Comparison of ENCODE assay signal across 21 cellular contexts in genomic region chr11:88171982-88172381, GRCh38.
"Had no signal": no experiment of that assay in that cellular context is flagged by ENCODE, and none has a peak within 500 bp of the region (broad histone marks: within the 10 kb centered on the region; RNA-seq: fewer than 3 reads in every experiment).

No MANE protein-coding gene starts in this region.

- ATAC-seq: left lung, natural killer cell, right cardiac atrium, T-helper 17 cell had no signal

- H3K4me3 ChIP-seq: colonic mucosa, dorsolateral prefrontal cortex, left lung, lung, thyroid gland had no signal

- H3K27ac Mint-ChIP-seq: activated naive CD8-positive, alpha-beta T cell treated with anti-CD3 and anti-CD28 coated beads for 36 hours; natural killer cell; stimulated activated naive CD8-positive, alpha-beta T cell treated with anti-CD3 and anti-CD28 coated beads, Interleukin-15, Interleukin-2, amounts not matched to agents 100 ng/mL and 50 ng/mL, for 24 hours; T-helper 17 cell had no signal

- H3K36me3 Mint-ChIP-seq: natural killer cell had no signal

- DNase-seq: activated CD4-positive, alpha-beta T cell treated with anti-CD3 and anti-CD28 coated beads for 4 hours; activated CD4-positive, alpha-beta T cell treated with anti-CD3 and anti-CD28 coated beads, Interleukin-2, amount 50 U/mL, for 48 hours; activated CD4-positive, CD25-positive, alpha-beta regulatory T cell; activated naive CD4-positive, alpha-beta T cell treated with Interleukin-2 at 50 U/mL for 16 hours; activated naive CD8-positive, alpha-beta T cell treated with anti-CD3 and anti-CD28 coated beads for 36 hours; activated T-cell treated with anti-CD3 and anti-CD28 coated beads, Interleukin-2, amount 50 U/mL, for 48 hours; colonic mucosa; dorsolateral prefrontal cortex; kidney glomerular epithelial cell; left lung; natural killer cell; right cardiac atrium; stimulated activated CD4-positive, alpha-beta T cell treated with anti-CD3 and anti-CD28 coated beads, Interleukin-12 subunit alpha, Interleukin-12 subunit beta, amount 100 ng/mL, for 4 hours; stimulated activated CD4-positive, alpha-beta T cell treated with anti-CD3 and anti-CD28 coated beads, Interleukin-4, amount 100 ng/mL, for 4 hours; substantia nigra; T-helper 17 cell; thyroid gland had no signal

- H3K27ac ChIP-seq: colonic mucosa, dorsolateral prefrontal cortex, left lung, neutrophil, parathyroid adenoma, thyroid gland had no signal

- H3K4me3 Mint-ChIP-seq: natural killer cell; stimulated activated naive CD8-positive, alpha-beta T cell treated with anti-CD3 and anti-CD28 coated beads, Interleukin-15, Interleukin-2, amounts not matched to agents 100 ng/mL and 50 ng/mL, for 24 hours; T-helper 17 cell had no signal

- H3K9me3 Mint-ChIP-seq: activated naive CD8-positive, alpha-beta T cell treated with anti-CD3 and anti-CD28 coated beads for 36 hours; natural killer cell; stimulated activated naive CD8-positive, alpha-beta T cell treated with anti-CD3 and anti-CD28 coated beads, Interleukin-15, Interleukin-2, amounts not matched to agents 100 ng/mL and 50 ng/mL, for 24 hours had no signal
